In the genomic region with DNA sequence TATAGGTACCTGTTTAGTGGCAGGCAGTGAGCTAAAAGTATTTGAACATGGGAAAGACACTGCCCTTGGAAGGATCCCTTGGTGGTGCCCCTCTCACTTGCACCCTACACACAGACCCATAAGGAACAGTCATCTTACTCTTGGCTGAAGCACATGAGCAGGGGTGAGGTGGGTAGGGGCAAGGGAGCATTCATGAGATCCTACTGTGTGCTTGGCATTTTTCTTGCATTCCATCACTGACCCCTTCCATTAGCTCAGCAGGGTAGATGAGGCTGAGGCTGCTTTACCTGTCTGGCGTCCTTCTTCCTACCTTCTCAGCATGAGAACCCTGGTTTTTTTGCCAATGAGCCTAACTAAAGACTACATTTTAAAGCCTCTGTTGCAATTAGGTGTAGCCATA, we compare ENCODE assay signal across 25 cellular contexts.
"Had no signal": no experiment of that assay in that cellular context is flagged by ENCODE, and none has a peak within 500 bp of the region (broad histone marks: within the 10 kb centered on the region; RNA-seq: fewer than 3 reads in every experiment).

No MANE protein-coding gene starts in this region.

- H3K9me3 ChIP-seq: breast epithelium, esophagus squamous epithelium, gastrocnemius medialis, left lung, neutrophil, ovary, psoas muscle, right atrium auricular region had no signal

- H3K4me1 Mint-ChIP-seq: activated naive CD8-positive, alpha-beta T cell treated with anti-CD3 and anti-CD28 coated beads, Interleukin-2, amount 10 ng/mL, durations not matched to agents 7 days and 5 days; central memory CD8-positive, alpha-beta T cell had no signal

- H3K27ac Mint-ChIP-seq: activated naive CD4-positive, alpha-beta T cell treated with anti-CD3 and anti-CD28 coated beads for 36 hours; activated naive CD8-positive, alpha-beta T cell treated with anti-CD3 and anti-CD28 coated beads, Interleukin-2, amount 10 ng/mL, durations not matched to agents 7 days and 5 days; effector memory CD8-positive, alpha-beta T cell; natural killer cell treated with Interleukin-12 subunit alpha and Interleukin-12 subunit beta and Interleukin-15 and Interleukin-18, amount 100 ng/mL, for 72 hours had no signal

- H3K27me3 ChIP-seq: breast epithelium, dorsolateral prefrontal cortex, esophagus squamous epithelium, gastrocnemius medialis, left lung, neutrophil, ovary, right atrium auricular region, spleen had no signal

- H3K36me3 ChIP-seq: breast epithelium, esophagus squamous epithelium, gastrocnemius medialis, left lung, neutrophil, ovary, right atrium auricular region, spleen had no signal

- H3K4me3 ChIP-seq: breast epithelium, dorsolateral prefrontal cortex, esophagus squamous epithelium, gastrocnemius medialis, left lung, ovary, psoas muscle, right atrium auricular region, spleen had no signal

- H3K27me3 Mint-ChIP-seq: natural killer cell treated with Interleukin-12 subunit alpha and Interleukin-12 subunit beta and Interleukin-15 and Interleukin-18, amount 100 ng/mL, for 72 hours had no signal

- H3K27ac ChIP-seq: breast epithelium, dorsolateral prefrontal cortex, esophagus squamous epithelium, gastrocnemius medialis, left lung, neutrophil, ovary, psoas muscle, right atrium auricular region, spleen had no signal

- H3K36me3 Mint-ChIP-seq: activated naive CD8-positive, alpha-beta T cell treated with anti-CD3 and anti-CD28 coated beads, Interleukin-2, amount 10 ng/mL, durations not matched to agents 7 days and 5 days; natural killer cell treated with Interleukin-12 subunit alpha and Interleukin-12 subunit beta and Interleukin-15 and Interleukin-18, amount 100 ng/mL, for 72 hours had no signal

- H3K9me3 Mint-ChIP-seq: activated naive CD4-positive, alpha-beta T cell treated with anti-CD3 and anti-CD28 coated beads for 36 hours; activated naive CD8-positive, alpha-beta T cell treated with anti-CD3 and anti-CD28 coated beads, Interleukin-2, amount 10 ng/mL, durations not matched to agents 7 days and 5 days; central memory CD8-positive, alpha-beta T cell; effector memory CD8-positive, alpha-beta T cell; natural killer cell treated with Interleukin-12 subunit alpha and Interleukin-12 subunit beta and Interleukin-15 and Interleukin-18, amount 100 ng/mL, for 72 hours had no signal

- H3K4me3 Mint-ChIP-seq: activated naive CD4-positive, alpha-beta T cell treated with anti-CD3 and anti-CD28 coated beads for 36 hours; activated naive CD8-positive, alpha-beta T cell treated with anti-CD3 and anti-CD28 coated beads, Interleukin-2, amount 10 ng/mL, durations not matched to agents 7 days and 5 days; central memory CD8-positive, alpha-beta T cell; effector memory CD8-positive, alpha-beta T cell; natural killer cell treated with Interleukin-12 subunit alpha and Interleukin-12 subunit beta and Interleukin-15 and Interleukin-18, amount 100 ng/mL, for 72 hours had no signal

- DNase-seq: activated CD8-positive, alpha-beta memory T cell treated with anti-CD3 and anti-CD28 coated beads for 24 hours; activated effector memory CD4-positive, alpha-beta T cell treated with Interleukin-2 at 50 U/mL for 16 hours; activated naive CD4-positive, alpha-beta T cell treated with anti-CD3 and anti-CD28 coated beads for 36 hours; activated naive CD8-positive, alpha-beta T cell treated with anti-CD3 and anti-CD28 coated beads, Interleukin-2, amount 10 ng/mL, durations not matched to agents 7 days and 5 days; activated T-cell treated with anti-CD3 and anti-CD28 coated beads, Interleukin-2, amount 50 U/mL, for 48 hours; amniotic stem cell; dorsolateral prefrontal cortex; effector memory CD8-positive, alpha-beta T cell; esophagus squamous epithelium; gastrocnemius medialis; hippocampal formation; left lung; mammary epithelial cell; ovary; psoas muscle; spleen; stimulated activated CD4-positive, alpha-beta T cell treated with anti-CD3 and anti-CD28 coated beads, Interleukin-4, amount 100 ng/mL, for 1 hour; stimulated activated naive CD4-positive, alpha-beta T cell treated with Interleukin-2 at 50 U/mL for 16 hours; T-helper 1 cell; T-helper 9 cell had no signal

- H3K4me1 ChIP-seq: breast epithelium, esophagus squamous epithelium, left lung, psoas muscle, right atrium auricular region had no signal
